In the genomic region with DNA sequence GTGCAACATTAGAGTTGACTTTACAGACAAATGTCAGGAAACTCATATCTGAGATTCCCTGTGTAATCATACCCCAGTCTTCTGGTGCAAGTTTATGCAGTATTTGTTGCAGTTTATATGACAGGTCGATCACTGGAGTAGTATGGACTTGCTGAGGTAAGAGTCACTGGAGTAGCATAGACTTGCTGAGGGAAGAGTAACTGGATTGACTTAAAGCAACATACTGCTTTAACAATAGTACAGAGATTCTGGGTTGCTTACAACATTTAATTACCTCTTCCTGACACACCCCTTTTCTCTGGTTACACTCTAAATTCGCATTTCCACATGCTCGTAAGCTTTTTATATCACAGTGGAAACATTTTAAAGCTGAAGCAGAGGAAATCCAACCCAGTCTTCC, we compare ENCODE assay signal across 1 cellular context.
TF ChIP-seq lines count a peak whose summit lies in the region.

No MANE protein-coding gene starts in this region.

TF ChIP-seq in GM12878, 131 proteins besides CTCF, POLR2A, EP300 and RAD21:
- TF ChIP-seq, protein P1, sequence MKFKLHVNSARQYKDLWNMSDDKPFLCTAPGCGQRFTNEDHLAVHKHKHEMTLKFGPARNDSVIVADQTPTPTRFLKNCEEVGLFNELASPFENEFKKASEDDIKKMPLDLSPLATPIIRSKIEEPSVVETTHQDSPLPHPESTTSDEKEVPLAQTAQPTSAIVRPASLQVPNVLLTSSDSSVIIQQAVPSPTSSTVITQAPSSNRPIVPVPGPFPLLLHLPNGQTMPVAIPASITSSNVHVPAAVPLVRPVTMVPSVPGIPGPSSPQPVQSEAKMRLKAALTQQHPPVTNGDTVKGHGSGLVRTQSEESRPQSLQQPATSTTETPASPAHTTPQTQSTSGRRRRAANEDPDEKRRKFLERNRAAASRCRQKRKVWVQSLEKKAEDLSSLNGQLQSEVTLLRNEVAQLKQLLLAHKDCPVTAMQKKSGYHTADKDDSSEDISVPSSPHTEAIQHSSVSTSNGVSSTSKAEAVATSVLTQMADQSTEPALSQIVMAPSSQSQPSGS (IDR thresholded peaks at IDR 0.05; ENCODE audit: low read length), result no peak
- no peak for TF ChIP-seq GABPA (IDR thresholded peaks at IDR 0.05; ENCODE audit: low read depth)
- TF ChIP-seq, protein P2, sequence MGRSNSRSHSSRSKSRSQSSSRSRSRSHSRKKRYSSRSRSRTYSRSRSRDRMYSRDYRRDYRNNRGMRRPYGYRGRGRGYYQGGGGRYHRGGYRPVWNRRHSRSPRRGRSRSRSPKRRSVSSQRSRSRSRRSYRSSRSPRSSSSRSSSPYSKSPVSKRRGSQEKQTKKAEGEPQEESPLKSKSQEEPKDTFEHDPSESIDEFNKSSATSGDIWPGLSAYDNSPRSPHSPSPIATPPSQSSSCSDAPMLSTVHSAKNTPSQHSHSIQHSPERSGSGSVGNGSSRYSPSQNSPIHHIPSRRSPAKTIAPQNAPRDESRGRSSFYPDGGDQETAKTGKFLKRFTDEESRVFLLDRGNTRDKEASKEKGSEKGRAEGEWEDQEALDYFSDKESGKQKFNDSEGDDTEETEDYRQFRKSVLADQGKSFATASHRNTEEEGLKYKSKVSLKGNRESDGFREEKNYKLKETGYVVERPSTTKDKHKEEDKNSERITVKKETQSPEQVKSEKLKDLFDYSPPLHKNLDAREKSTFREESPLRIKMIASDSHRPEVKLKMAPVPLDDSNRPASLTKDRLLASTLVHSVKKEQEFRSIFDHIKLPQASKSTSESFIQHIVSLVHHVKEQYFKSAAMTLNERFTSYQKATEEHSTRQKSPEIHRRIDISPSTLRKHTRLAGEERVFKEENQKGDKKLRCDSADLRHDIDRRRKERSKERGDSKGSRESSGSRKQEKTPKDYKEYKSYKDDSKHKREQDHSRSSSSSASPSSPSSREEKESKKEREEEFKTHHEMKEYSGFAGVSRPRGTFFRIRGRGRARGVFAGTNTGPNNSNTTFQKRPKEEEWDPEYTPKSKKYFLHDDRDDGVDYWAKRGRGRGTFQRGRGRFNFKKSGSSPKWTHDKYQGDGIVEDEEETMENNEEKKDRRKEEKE (IDR thresholded peaks at IDR 0.05), result no peak
TF ChIP-seq in GM12878: peak in this region for 0.
